Comparison of ENCODE assay signal across 16 cellular contexts in the genomic region with DNA sequence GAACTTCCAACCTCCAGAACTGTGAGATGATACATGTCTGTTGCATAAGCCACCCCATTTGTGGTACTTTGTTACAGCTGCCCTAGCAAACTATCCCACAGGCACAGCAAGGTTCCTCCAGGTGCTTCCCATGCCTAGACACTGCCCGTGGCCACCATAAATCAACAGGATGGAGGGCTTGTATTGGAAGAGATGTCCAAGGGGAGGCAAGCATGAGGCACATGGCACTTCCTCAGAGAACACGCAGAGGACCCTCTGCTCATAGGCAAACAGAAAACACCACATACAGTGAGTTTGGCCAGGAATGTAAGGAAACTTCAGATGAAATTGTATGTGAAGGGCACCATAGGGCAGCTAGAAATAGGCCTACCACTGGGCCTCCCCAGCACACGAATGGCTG.
A peak's percentile ranks its signal among the peaks of the same experiment; 100 is the strongest.
DNase-seq lines count a peak whose midpoint lies in the region; ATAC-seq and TF ChIP-seq lines count a peak whose summit lies in the region.
"Had no signal": no experiment of that assay in that cellular context is flagged by ENCODE, and none has a peak within 500 bp of the region (broad histone marks: within the 10 kb centered on the region; RNA-seq: fewer than 3 reads in every experiment).

No MANE protein-coding gene starts in this region.

- no peak overlapping the region for H3K4me3 ChIP-seq in right atrium auricular region
- no peak overlapping the region for H3K4me3 ChIP-seq in heart right ventricle
- no peak overlapping the region for H3K4me3 ChIP-seq in endodermal cell (ENCODE audit: low read length)
- H3K4me3 ChIP-seq: GM12878, GM23338 had no signal

- TF ChIP-seq CTCF in right atrium auricular region (IDR thresholded peaks at IDR 0.05) (no peak), heart right ventricle (IDR thresholded peaks at IDR 0.05) (no peak), endodermal cell (conservative IDR thresholded peaks at IDR 0.05) (no peak), osteocyte (IDR thresholded peaks at IDR 0.05) (no peak)

- H3K4me1 Mint-ChIP-seq in endodermal cell, result peaks cover 11% of the 10 kb centered on the region
- H3K4me1 Mint-ChIP-seq in osteocyte (ENCODE audit: unreplicated experiment), result no peaks in the 10 kb centered on the region
- H3K4me1 Mint-ChIP-seq: CD4-positive, alpha-beta memory T cell had no signal

- no peaks in the 10 kb centered on the region for H3K27me3 ChIP-seq in right atrium auricular region
- H3K27me3 ChIP-seq in heart right ventricle, result peaks cover 0 to 12% (median 0%) of the 10 kb centered on the region in 7 donors
- H3K27me3 ChIP-seq in endodermal cell (ENCODE audit: control insufficient read depth, insufficient read depth, low read length, poor library complexity, severe bottlenecking), result no peaks in the 10 kb centered on the region

- H3K27me3 Mint-ChIP-seq in endodermal cell (ENCODE audit: insufficient read depth) (no peaks in the 10 kb centered on the region), osteocyte (ENCODE audit: unreplicated experiment) (no peaks in the 10 kb centered on the region)

- H3K9ac ChIP-seq in endodermal cell (ENCODE audit: extremely low read depth, low read length, poor library complexity, severe bottlenecking), result no peak overlapping the region

- H3K4me1 ChIP-seq in right atrium auricular region (no peaks in the 10 kb centered on the region), heart right ventricle (peaks cover 0 to 11% (median 0%) of the 10 kb centered on the region in 9 donors), endodermal cell (ENCODE audit: control insufficient read depth, insufficient read depth, low read length) (peaks cover 2% of the 10 kb centered on the region)

- no peak for ATAC-seq in heart right ventricle
- ATAC-seq: GM12878, GM23338, HCT116 had no signal

- H3K36me3 Mint-ChIP-seq in endodermal cell (ENCODE audit: low read depth), result no peaks in the 10 kb centered on the region
- H3K36me3 Mint-ChIP-seq in osteocyte (ENCODE audit: unreplicated experiment), result no peaks in the 10 kb centered on the region
- H3K36me3 Mint-ChIP-seq: CD4-positive, alpha-beta memory T cell had no signal

- DNase-seq in right atrium auricular region (ENCODE audit: low spot score), result peak; percentile 32
- DNase-seq in heart right ventricle, result no peak
- DNase-seq in endodermal cell, result peak; percentile 15
- DNase-seq in osteocyte (ENCODE audit: extremely low spot score, unreplicated experiment), result peak; percentile 51
- no peak for DNase-seq in NCI-H187 treated with DMSO at 0.1 percent for 48 hours (lab: John Stamatoyannopoulos, UW)
- DNase-seq in NCI-H345 treated with DMSO at 0.1 percent for 48 hours (lab: John Stamatoyannopoulos, UW; ENCODE audit: unreplicated experiment), result no peak
- DNase-seq: C1 segment of cervical spinal cord; Calu3; CD4-positive, alpha-beta memory T cell; COR-L47; DMS153; DND-41; H9 had no signal

- no peak overlapping the region for H3K27ac ChIP-seq in right atrium auricular region
- H3K27ac ChIP-seq in heart right ventricle, result no peak overlapping the region
- no peak overlapping the region for H3K27ac ChIP-seq in endodermal cell (ENCODE audit: low read depth, low read length)

- H3K4me3 Mint-ChIP-seq in endodermal cell (no peak overlapping the region), osteocyte (ENCODE audit: unreplicated experiment) (no peak overlapping the region)
- H3K4me3 Mint-ChIP-seq: CD4-positive, alpha-beta memory T cell; GM23338; H9 had no signal

- H3K36me3 ChIP-seq in right atrium auricular region (no peaks in the 10 kb centered on the region), heart right ventricle (no peaks in the 10 kb centered on the region), endodermal cell (ENCODE audit: control insufficient read depth, insufficient read depth, low read length) (no peaks in the 10 kb centered on the region)

- no peaks in the 10 kb centered on the region for H3K9me3 Mint-ChIP-seq in endodermal cell
- peaks cover 3% of the 10 kb centered on the region for H3K9me3 Mint-ChIP-seq in osteocyte (ENCODE audit: unreplicated experiment)
- H3K9me3 Mint-ChIP-seq: H9 had no signal

- H3K9me3 ChIP-seq in right atrium auricular region (no peaks in the 10 kb centered on the region), heart right ventricle (no peaks in the 10 kb centered on the region), endodermal cell (ENCODE audit: control insufficient read depth, low read length) (no peaks in the 10 kb centered on the region)

- H3K27ac Mint-ChIP-seq in endodermal cell (no peak overlapping the region), osteocyte (ENCODE audit: unreplicated experiment) (no peak overlapping the region)
- H3K27ac Mint-ChIP-seq: CD4-positive, alpha-beta memory T cell; GM23338; H9 had no signal

- intact Hi-C loops in heart right ventricle (cut with DNase I), result no loop called here

- WGBS in heart right ventricle, 2 donors, result 76 to 79% methylated on average over 3 of the region's 3 CpGs
- WGBS in endodermal cell (ENCODE audit: insufficient coverage in 1 of 2, insufficient read length in 1 of 2), 2 experiments, result 90 to 100% methylated on average over 1 to 3 of the region's 3 CpGs

Comparison
In these comparisons a context has a peak if more than half of its experiments do, and no peak if none do; other contexts are left out.
1. DNase-seq: peak in right atrium auricular region (single experiment), endodermal cell (single experiment) and osteocyte (single experiment); none in heart right ventricle (0 of 2), NCI-H187 treated with DMSO at 0.1 percent for 48 hours (single experiment) and NCI-H345 treated with DMSO at 0.1 percent for 48 hours (single experiment).